In the genomic region with DNA sequence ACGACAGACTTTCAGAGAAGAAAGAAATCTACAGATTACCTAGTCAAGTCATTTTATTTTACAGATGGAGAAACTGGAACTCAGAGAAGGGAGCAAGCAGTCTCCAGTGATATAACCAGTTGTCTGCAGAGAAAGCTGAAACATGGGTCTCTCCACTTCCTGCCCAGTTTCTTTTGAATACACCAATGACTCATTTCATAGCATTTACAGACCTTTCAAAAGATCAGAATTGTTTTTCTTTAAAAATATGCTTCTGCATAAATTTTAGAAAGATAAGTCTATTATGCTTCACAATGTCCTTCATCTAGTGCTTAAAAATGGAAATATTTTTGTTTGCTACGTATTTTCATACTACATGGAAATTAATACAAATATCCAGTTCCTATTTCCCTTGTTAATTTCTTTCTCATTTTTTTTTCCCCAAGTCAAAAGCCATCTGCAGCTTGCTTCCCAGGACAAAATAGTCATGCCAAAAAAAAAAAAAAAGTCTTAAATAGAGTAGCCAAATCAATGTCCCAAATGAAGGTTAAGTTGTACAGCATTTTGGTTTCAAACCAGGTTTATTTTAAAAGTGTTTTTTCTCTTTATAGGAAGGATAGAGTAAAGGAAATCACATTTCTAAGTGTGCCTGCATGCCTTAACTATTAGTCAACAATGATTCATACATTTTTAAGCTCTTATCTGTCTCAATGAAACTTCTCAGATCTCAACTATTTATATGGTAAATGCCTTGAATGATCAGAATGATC, we compare ENCODE assay signal across 1 cellular context.
TF ChIP-seq lines count a peak whose summit lies in the region.

No MANE protein-coding gene starts in this region.

TF ChIP-seq in WTC11, 78 proteins besides CTCF, POLR2A, EP300 and RAD21 (continued from another document):
- TF ChIP-seq, protein P1, sequence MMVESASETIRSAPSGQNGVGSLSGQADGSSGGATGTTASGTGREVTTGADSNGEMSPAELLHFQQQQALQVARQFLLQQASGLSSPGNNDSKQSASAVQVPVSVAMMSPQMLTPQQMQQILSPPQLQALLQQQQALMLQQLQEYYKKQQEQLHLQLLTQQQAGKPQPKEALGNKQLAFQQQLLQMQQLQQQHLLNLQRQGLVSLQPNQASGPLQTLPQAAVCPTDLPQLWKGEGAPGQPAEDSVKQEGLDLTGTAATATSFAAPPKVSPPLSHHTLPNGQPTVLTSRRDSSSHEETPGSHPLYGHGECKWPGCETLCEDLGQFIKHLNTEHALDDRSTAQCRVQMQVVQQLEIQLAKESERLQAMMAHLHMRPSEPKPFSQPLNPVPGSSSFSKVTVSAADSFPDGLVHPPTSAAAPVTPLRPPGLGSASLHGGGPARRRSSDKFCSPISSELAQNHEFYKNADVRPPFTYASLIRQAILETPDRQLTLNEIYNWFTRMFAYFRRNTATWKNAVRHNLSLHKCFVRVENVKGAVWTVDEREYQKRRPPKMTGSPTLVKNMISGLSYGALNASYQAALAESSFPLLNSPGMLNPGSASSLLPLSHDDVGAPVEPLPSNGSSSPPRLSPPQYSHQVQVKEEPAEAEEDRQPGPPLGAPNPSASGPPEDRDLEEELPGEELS (CRISPR knock-in tag; IDR thresholded peaks at IDR 0.05): no peak
